In the genomic region with DNA sequence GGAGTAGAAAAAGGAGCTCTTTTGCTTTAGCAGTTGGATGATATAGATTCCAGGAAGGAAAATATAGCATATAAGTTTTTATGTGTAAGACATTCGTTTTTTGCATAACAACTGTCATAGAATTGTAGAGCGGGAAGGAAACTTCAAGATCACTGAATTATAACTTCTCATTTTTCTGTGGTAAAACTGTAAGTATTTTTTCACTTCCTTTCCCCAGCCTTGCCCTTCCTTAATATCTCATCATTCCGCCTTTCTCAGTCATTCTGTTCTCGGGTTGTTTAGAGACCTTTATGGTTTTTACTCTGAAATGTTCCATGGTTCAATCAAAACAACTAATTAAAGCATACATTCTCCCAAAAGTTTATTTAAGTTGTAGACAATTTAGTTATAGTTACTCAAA, we compare ENCODE assay signal across 9 cellular contexts. TPM values are rescaled to one million over a fixed set of nuclear protein-coding genes. Genes with fewer than 3 reads are reported as not detected.
DNase-seq lines count a peak whose midpoint lies in the region; ATAC-seq and TF ChIP-seq lines count a peak whose summit lies in the region.
"Had no signal": no experiment of that assay in that cellular context is flagged by ENCODE, and none has a peak within 500 bp of the region (broad histone marks: within the 10 kb centered on the region; RNA-seq: fewer than 3 reads in every experiment).

No MANE protein-coding gene starts in this region.

- no peak overlapping the region for H2AFZ ChIP-seq in SU-DHL-6 (ENCODE audit: low read depth, low read length, severe bottlenecking)

- ATAC-seq in heart left ventricle (no peak), right cardiac atrium (no peak), upper lobe of left lung (ENCODE audit: low FRiP score in 2 of 2) (no peak), GM18502 (IDR thresholded peaks at IDR 0.05; ENCODE audit: poor library complexity, unreplicated experiment) (no peak)

- H3K4me1 Mint-ChIP-seq in immature natural killer cell = peaks cover 39 to 56% of the 10 kb centered on the region in 2 donors

- H3K9ac ChIP-seq in SU-DHL-6 (ENCODE audit: low read length) = peak overlapping the region; percentile 96

- intact Hi-C loops in heart left ventricle (cut with DNase I) (loop anchor here in 4 of 10 donors (5.0 to 10.0 kb wide), 2 partner anchors 89 to 291 kb away; partner anchors contain the start of genes POLQ (in 3 of the 4) and GOLGB1 (in 1 of the 4)), right cardiac atrium (cut with DNase I) (no loop called here)

- 75 to 86% (median 79%) methylated on average over 4 of the region's 4 CpGs for WGBS in heart left ventricle, 4 donors
- WGBS in right cardiac atrium = 68% methylated on average over 4 of the region's 4 CpGs
- 58 to 64% methylated on average over 4 of the region's 4 CpGs for WGBS in upper lobe of left lung, 2 donors

- H3K27ac ChIP-seq in heart left ventricle (peak overlapping the region in 1 of 12 donors; percentile 80), right cardiac atrium (ENCODE audit: low read length) (no peak overlapping the region), SU-DHL-6 (ENCODE audit: low read depth, low read length) (peak overlapping the region; percentile 87), upper lobe of left lung (peak overlapping the region in 3 of 4 donors; percentile 7 to 88 (median 85)), RWPE1 (no peak overlapping the region)

- POLR2A ChIA-PET in RWPE1 (lab: Yijun Ruan, JAX; ENCODE audit: low non-redundant PET) = no interaction called here

- DNase-seq in heart left ventricle (no peak), right cardiac atrium (no peak), immature natural killer cell (no peak), upper lobe of left lung (no peak), NCI-H1105 treated with DMSO at 0.1 percent for 48 hours (lab: John Stamatoyannopoulos, UW) (no peak), RWPE1 (ENCODE audit: low spot score) (no peak)
- DNase-seq: KG1 had no signal

- H3F3A ChIP-seq in SU-DHL-6 (ENCODE audit: insufficient read depth) = 0 out of 2 replicates have a peak, but pooled peaks cover 3% of the 10 kb centered on the region

- no peaks in the 10 kb centered on the region for H3K9me3 Mint-ChIP-seq in immature natural killer cell

- CTCF ChIA-PET in RWPE1 (lab: Yijun Ruan, JAX) = no interaction called here

- peaks cover 0 to 9% (median 9%) of the 10 kb centered on the region in 3 donors for H3K36me3 Mint-ChIP-seq in immature natural killer cell

- H3K27me3 ChIP-seq in heart left ventricle = no peaks in the 10 kb centered on the region
- H3K27me3 ChIP-seq in right cardiac atrium (ENCODE audit: control insufficient read depth, insufficient read depth) = no peaks in the 10 kb centered on the region
- no peaks in the 10 kb centered on the region for H3K27me3 ChIP-seq in SU-DHL-6 (ENCODE audit: low read length)
- H3K27me3 ChIP-seq in upper lobe of left lung = no peaks in the 10 kb centered on the region

- TF ChIP-seq POLR2A in heart left ventricle (IDR thresholded peaks at IDR 0.05) = no peak
- TF ChIP-seq POLR2A in upper lobe of left lung (IDR thresholded peaks at IDR 0.05) = no peak

- TF ChIP-seq CTCF in heart left ventricle (IDR thresholded peaks at IDR 0.05) = no peak
- TF ChIP-seq CTCF in SU-DHL-6 (IDR thresholded peaks at IDR 0.05; ENCODE audit: insufficient read depth, low read length, poor library complexity, severe bottlenecking) = no peak
- TF ChIP-seq CTCF in upper lobe of left lung (IDR thresholded peaks at IDR 0.05) = no peak
- no peak for TF ChIP-seq CTCF in RWPE1 (conservative IDR thresholded peaks at IDR 0.05; ENCODE audit: low read depth)

- TF ChIP-seq EP300 in upper lobe of left lung (IDR thresholded peaks at IDR 0.05) = no peak

- H3K36me3 ChIP-seq in heart left ventricle = peaks cover 0 to 23% (median 8%) of the 10 kb centered on the region in 9 donors
- H3K36me3 ChIP-seq in SU-DHL-6 (ENCODE audit: low read length) = peaks cover 47% of the 10 kb centered on the region
- peaks cover 0 to 9% (median 1%) of the 10 kb centered on the region in 4 donors for H3K36me3 ChIP-seq in upper lobe of left lung

- H3K27ac Mint-ChIP-seq in immature natural killer cell = peak overlapping the region; percentile 49 to 94 (median 80)

- H3K9me2 ChIP-seq in SU-DHL-6 (replicated peaks; ENCODE audit: insufficient read depth, low read length) = no peaks in the 10 kb centered on the region

- H3K9me3 ChIP-seq in heart left ventricle (no peaks in the 10 kb centered on the region), right cardiac atrium (ENCODE audit: control insufficient read depth, low read length) (no peaks in the 10 kb centered on the region), SU-DHL-6 (ENCODE audit: insufficient read depth, low read length) (no peaks in the 10 kb centered on the region), upper lobe of left lung (no peaks in the 10 kb centered on the region)

- H3K4me2 ChIP-seq in SU-DHL-6 (ENCODE audit: low read depth, low read length, poor library complexity, severe bottlenecking) = peak overlapping the region; percentile 100

- peak overlapping the region; percentile 84 to 98 (median 88) for H3K4me3 Mint-ChIP-seq in immature natural killer cell

- H3K79me2 ChIP-seq in SU-DHL-6 (ENCODE audit: insufficient read depth, low read length) = peaks cover 89% of the 10 kb centered on the region

- peaks cover 0 to 6% (median 3%) of the 10 kb centered on the region in 3 donors for H3K27me3 Mint-ChIP-seq in immature natural killer cell (ENCODE audit: low read depth in 3 of 3)

- peaks cover 15% of the 10 kb centered on the region; the same call in 1 of the 2 replicates for H4K20me1 ChIP-seq in SU-DHL-6 (ENCODE audit: low read depth, low read length)

- peak overlapping the region in 9 of 12 donors; percentile 71 to 88 (median 84) for H3K4me3 ChIP-seq in heart left ventricle
- H3K4me3 ChIP-seq in right cardiac atrium (ENCODE audit: low read length) = no peak overlapping the region
- H3K4me3 ChIP-seq in SU-DHL-6 (ENCODE audit: insufficient read depth, low read length, poor library complexity, severe bottlenecking) = peak overlapping the region; percentile 77
- H3K4me3 ChIP-seq in upper lobe of left lung = peak overlapping the region in 3 of 4 donors; percentile 75 to 82 (median 76)

- H3K4me1 ChIP-seq in heart left ventricle = peaks cover 0 to 27% (median 11%) of the 10 kb centered on the region in 12 donors
- no peaks in the 10 kb centered on the region for H3K4me1 ChIP-seq in right cardiac atrium (ENCODE audit: control insufficient read depth, insufficient read depth, low read length)
- H3K4me1 ChIP-seq in upper lobe of left lung = peaks cover 12 to 22% (median 17%) of the 10 kb centered on the region in 4 donors

RNA-seq across cellular contexts. Expression of gene EAF2, which starts 1.1 kb away (rescaled TPM):
- 1 to 10 TPM in 8 of 9 donors, under 1 TPM in 1; 0.95 to 6.3 (median 3.7) TPM for total RNA-seq in heart left ventricle
- polyA plus RNA-seq in heart left ventricle = 1 to 10 TPM; 3.2 to 7.4 TPM
- total RNA-seq in right cardiac atrium = 1 to 10 TPM; 4.4 to 7.1 (median 5.3) TPM
- polyA plus RNA-seq in right cardiac atrium = 6.0 TPM
- polyA plus RNA-seq in immature natural killer cell = 10 to 100 TPM in 2 of 3 donors, 1 to 10 TPM in 1; 9.2 to 18.9 (median 14.3) TPM
- 10 to 100 TPM in 2 of 6 donors, 1 to 10 TPM in 4; 3.1 to 12.8 (median 7.4) TPM for total RNA-seq in upper lobe of left lung

RNA-seq across cellular contexts. Expression of gene IQCB1, which starts 1.2 kb away (rescaled TPM):
- 10 to 100 TPM in 1 of 9 donors, 1 to 10 TPM in 8; 5.3 to 10.3 (median 6.6) TPM for total RNA-seq in heart left ventricle
- 1 to 10 TPM; 5.1 to 6.3 TPM for polyA plus RNA-seq in heart left ventricle
- 10 to 100 TPM in 1 of 4 donors, 1 to 10 TPM in 3; 8.9 to 10.2 (median 9.4) TPM for total RNA-seq in right cardiac atrium
- polyA plus RNA-seq in right cardiac atrium = 5.9 TPM
- polyA plus RNA-seq in immature natural killer cell = 10 to 100 TPM; 10.8 to 17.4 (median 11.5) TPM
- 10 to 100 TPM; 11.4 to 43.1 (median 19.8) TPM for total RNA-seq in upper lobe of left lung

RNA-seq across cellular contexts. Expression of gene SLC15A2, which starts 58.1 kb away (rescaled TPM):
- total RNA-seq in heart left ventricle (1 to 10 TPM; 1.4 to 7.6 (median 3.7) TPM), right cardiac atrium (1 to 10 TPM in 3 of 4 donors, under 1 TPM in 1; 0.56 to 8.5 (median 6.6) TPM), upper lobe of left lung (10 to 100 TPM; 25.1 to 72.4 (median 40.8) TPM)
- polyA plus RNA-seq in heart left ventricle (1 to 10 TPM in 1 of 2 donors, under 1 TPM in 1; 0.22 to 1.0 TPM), right cardiac atrium (1.4 TPM), immature natural killer cell (under 1 TPM in 2 of 3 donors, not detected in 1; 0.27 to 0.28 TPM)

Comparison
In these comparisons a context has a peak if more than half of its experiments do, and no peak if none do; other contexts are left out.
1. H3K27ac ChIP-seq: peak in SU-DHL-6 (single experiment) and upper lobe of left lung (3 of 4); none in right cardiac atrium (single experiment) and RWPE1 (single experiment).